In genomic region chr5:173498871-173499470, GRCh38 we compare ENCODE assay signal across 1 cellular context.
A peak's percentile ranks its signal among the peaks of the same experiment; 100 is the strongest.
TF ChIP-seq lines count a peak whose summit lies in the region.

No MANE protein-coding gene starts in this region.

TF ChIP-seq in HepG2, 621 proteins besides CTCF, POLR2A, EP300 and RAD21 (continued from another document and continues in another):
- peak; percentile 30; the same call in 1 of the 2 replicates for TF ChIP-seq PAXIP1 (CRISPR knock-in tag; conservative IDR thresholded peaks at IDR 0.05)
- no peak for TF ChIP-seq BCL3 (CRISPR knock-in tag; IDR thresholded peaks at IDR 0.05)
- TF ChIP-seq CEBPG (CRISPR knock-in tag; IDR thresholded peaks at IDR 0.05): no peak
- TF ChIP-seq E2F1 (CRISPR knock-in tag; IDR thresholded peaks at IDR 0.05): no peak
- TF ChIP-seq ZNF263 (CRISPR knock-in tag; IDR thresholded peaks at IDR 0.05): no peak
- no peak for TF ChIP-seq STAT5B (CRISPR knock-in tag; IDR thresholded peaks at IDR 0.05)
- TF ChIP-seq ZNF281 (CRISPR knock-in tag; IDR thresholded peaks at IDR 0.05; ENCODE audit: borderline replicate concordance): no peak
- TF ChIP-seq ATF2 (CRISPR knock-in tag; IDR thresholded peaks at IDR 0.05): no peak
- no peak for TF ChIP-seq ZNF431 (CRISPR knock-in tag; IDR thresholded peaks at IDR 0.05; ENCODE audit: borderline replicate concordance, low read depth)
- TF ChIP-seq THAP9 (CRISPR knock-in tag; IDR thresholded peaks at IDR 0.05; ENCODE audit: borderline replicate concordance): no peak; the same call in 1 of the 2 replicates
- TF ChIP-seq ZBTB7B (CRISPR knock-in tag; IDR thresholded peaks at IDR 0.05): no peak
- TF ChIP-seq ZNF878 (CRISPR knock-in tag; IDR thresholded peaks at IDR 0.05): no peak
- TF ChIP-seq NRL (CRISPR knock-in tag; IDR thresholded peaks at IDR 0.05; ENCODE audit: borderline replicate concordance): 0 out of 2 replicates have a peak, but pooled peaks have one; percentile 40
- no peak for TF ChIP-seq CSRNP1 (CRISPR knock-in tag; IDR thresholded peaks at IDR 0.05)
- TF ChIP-seq ZNF710 (CRISPR knock-in tag; IDR thresholded peaks at IDR 0.05; ENCODE audit: borderline replicate concordance): no peak
- TF ChIP-seq GATAD2A (CRISPR knock-in tag; IDR thresholded peaks at IDR 0.05): peak; percentile 24; the same call in 1 of the 2 replicates
- TF ChIP-seq ERF (CRISPR knock-in tag; IDR thresholded peaks at IDR 0.05): no peak
- no peak for TF ChIP-seq RERE (CRISPR knock-in tag; IDR thresholded peaks at IDR 0.05; ENCODE audit: low read depth)
- TF ChIP-seq ZNF317 (CRISPR knock-in tag; IDR thresholded peaks at IDR 0.05): no peak
- no peak for TF ChIP-seq ZNF225 (CRISPR knock-in tag; IDR thresholded peaks at IDR 0.05)
- no peak for TF ChIP-seq BATF2 (CRISPR knock-in tag; IDR thresholded peaks at IDR 0.05)
- no peak for TF ChIP-seq NONO (IDR thresholded peaks at IDR 0.05)
- no peak for TF ChIP-seq NONO (CRISPR knock-in tag; conservative IDR thresholded peaks at IDR 0.05)
- TF ChIP-seq EZH2 (conservative IDR thresholded peaks at IDR 0.05; ENCODE audit: low read depth, low read length): no peak
- no peak for TF ChIP-seq HOXD1 (CRISPR knock-in tag; IDR thresholded peaks at IDR 0.05)
- no peak for TF ChIP-seq ZFYVE20 (CRISPR knock-in tag; IDR thresholded peaks at IDR 0.05; ENCODE audit: borderline replicate concordance, low read depth)
- TF ChIP-seq ZNF30 (CRISPR knock-in tag; IDR thresholded peaks at IDR 0.05): no peak
- no peak for TF ChIP-seq LCORL (IDR thresholded peaks at IDR 0.05)
- 0 out of 2 replicates have a peak, but pooled peaks have one; percentile 27 for TF ChIP-seq LCORL (CRISPR knock-in tag; IDR thresholded peaks at IDR 0.05)
- TF ChIP-seq ZNF546 (CRISPR knock-in tag; conservative IDR thresholded peaks at IDR 0.05): no peak
- peak; percentile 43; the same call in 1 of the 2 replicates for TF ChIP-seq JUNB (CRISPR knock-in tag; IDR thresholded peaks at IDR 0.05; ENCODE audit: borderline replicate concordance)
- TF ChIP-seq ZNF703 (CRISPR knock-in tag; IDR thresholded peaks at IDR 0.05; ENCODE audit: borderline replicate concordance): no peak
- TF ChIP-seq DNMT3B (CRISPR knock-in tag; conservative IDR thresholded peaks at IDR 0.05): no peak
- TF ChIP-seq ZNF713 (CRISPR knock-in tag; IDR thresholded peaks at IDR 0.05): no peak
- TF ChIP-seq RFX5 (IDR thresholded peaks at IDR 0.05; ENCODE audit: low read depth, low read length): no peak
